1 cellular context compared by ENCODE assay signal in genomic region chr9:108475813-108476212, GRCh38.
TF ChIP-seq lines count a peak whose summit lies in the region.

No MANE protein-coding gene starts in this region.

TF ChIP-seq in HepG2, 621 proteins besides CTCF, POLR2A, EP300 and RAD21 (continued from another document):
- TF ChIP-seq CEBPZ (IDR thresholded peaks at IDR 0.05; ENCODE audit: low read length) (no peak), FOXA3 (CRISPR knock-in tag; IDR thresholded peaks at IDR 0.05) (0 out of 2 replicates have a peak, but pooled peaks have one; percentile 28), ZNF414 (CRISPR knock-in tag; IDR thresholded peaks at IDR 0.05) (no peak), HOXA9 (CRISPR knock-in tag; IDR thresholded peaks at IDR 0.05; ENCODE audit: borderline replicate concordance) (no peak), REST (IDR thresholded peaks at IDR 0.05; ENCODE audit: borderline replicate concordance in 1 of 2, low read depth in 1 of 2, low read length in 2 of 2) (no peak), SOX13 (IDR thresholded peaks at IDR 0.05) (no peak), SOX13 (CRISPR knock-in tag; conservative IDR thresholded peaks at IDR 0.05 in 1 of 2, IDR thresholded peaks at IDR 0.05 in 1 of 2) (peak in 1 of 2 experiments; percentile 31; a peak in 1 of 4 replicates), ADNP (CRISPR knock-in tag; IDR thresholded peaks at IDR 0.05) (no peak), ZNF761 (CRISPR knock-in tag; conservative IDR thresholded peaks at IDR 0.05) (no peak), ZNF672 (CRISPR knock-in tag; IDR thresholded peaks at IDR 0.05) (no peak), ZNF547 (CRISPR knock-in tag; IDR thresholded peaks at IDR 0.05) (no peak), NFIB (CRISPR knock-in tag; IDR thresholded peaks at IDR 0.05; ENCODE audit: borderline replicate concordance) (no peak)
